8 cellular contexts compared by ENCODE assay signal in genomic region chr17:5486206-5487124, GRCh38. TPM values are rescaled to one million over a fixed set of nuclear protein-coding genes. Genes with fewer than 3 reads are reported as not detected.
DNase-seq lines count a peak whose midpoint lies in the region; ATAC-seq and TF ChIP-seq lines count a peak whose summit lies in the region.

Gene MIS12 (plus strand): TSS chr17:5486566. CDS start chr17:5488863, 2,297 bp downstream.

- peak in 1 of 2 donors; percentile 5 for TF ChIP-seq RAD21 in liver (IDR thresholded peaks at IDR 0.05)

- peak within 1 kb of the TSS; percentile 94 to 99 (median 98) for H3K4me3 ChIP-seq in liver (ENCODE audit: low read depth in 1 of 3, low read length in 3 of 3)

- H3K27ac ChIP-seq in C4-2B: peak within 1 kb of the TSS; percentile 89
- H3K27ac ChIP-seq in liver (ENCODE audit: low read depth in 1 of 2, low read length in 2 of 2): peak within 1 kb of the TSS; percentile 95

- H3K36me3 ChIP-seq in liver (ENCODE audit: control insufficient read depth in 4 of 4, insufficient read depth in 3 of 4, low read depth in 1 of 4, low read length in 3 of 4): peaks cover 6 to 41% (median 32%) of the 10 kb centered on the region in 4 donors

- no peaks in the 10 kb centered on the region for H3K9me3 ChIP-seq in liver (ENCODE audit: control insufficient read depth in 4 of 4, low read length in 3 of 4)

- ATAC-seq in GM19397 (IDR thresholded peaks at IDR 0.05; ENCODE audit: unreplicated experiment) (peak; percentile 74), HG03571 (IDR thresholded peaks at IDR 0.05; ENCODE audit: unreplicated experiment) (peak; percentile 86)

- no peaks in the 10 kb centered on the region for H3K27me3 ChIP-seq in liver (ENCODE audit: control insufficient read depth in 4 of 4, insufficient read depth in 4 of 4, low read length in 3 of 4)

- H3K9ac ChIP-seq in liver (ENCODE audit: low read depth in 1 of 2, low read length in 2 of 2): peak within 1 kb of the TSS; percentile 63 to 93

- under 1% methylated on average over 77 of the region's 77 CpGs for WGBS in liver

- DNase-seq in NCI-H82 (lab: John Stamatoyannopoulos, UW) (peak; percentile 100), dermis microvascular lymphatic vessel endothelial cell (ENCODE audit: low read depth in 2 of 2) (peak; percentile 96 to 99)
- DNase-seq in activated CD4-positive, alpha-beta T cell treated with anti-CD3 and anti-CD28 coated beads, Interleukin-2, amount 50 U/mL, for 48 hours: peak; percentile 97 to 98
- peak; percentile 99 for DNase-seq in stimulated activated CD4-positive, alpha-beta T cell treated with anti-CD3 and anti-CD28 coated beads, Interleukin-4, amount 100 ng/mL, for 24 hours

- H3K4me1 ChIP-seq in liver (ENCODE audit: control insufficient read depth in 4 of 4, insufficient read depth in 4 of 4, low read length in 3 of 4): peaks cover 4 to 28% (median 18%) of the 10 kb centered on the region in 4 donors

- TF ChIP-seq CTCF in C4-2B (conservative IDR thresholded peaks at IDR 0.05): no peak
- TF ChIP-seq CTCF in liver (IDR thresholded peaks at IDR 0.05; ENCODE audit: low read depth, low read length, missing input control): no peak

TF ChIP-seq in liver, 16 proteins besides CTCF, POLR2A, EP300 and RAD21:
- peak in 1 of 2 donors; percentile 6 for TF ChIP-seq HNF4A (conservative IDR thresholded peaks at IDR 0.05)
- TF ChIP-seq REST (IDR thresholded peaks at IDR 0.05): peak; percentile 48
- peak; percentile 75 to 93 for TF ChIP-seq GABPA (IDR thresholded peaks at IDR 0.05 in 1 of 2, conservative IDR thresholded peaks at IDR 0.05 in 1 of 2)
- peak; percentile 52 for TF ChIP-seq YY1 (IDR thresholded peaks at IDR 0.05)
- peak; percentile 48 for TF ChIP-seq MAX (IDR thresholded peaks at IDR 0.05)
- TF ChIP-seq EGR1 (IDR thresholded peaks at IDR 0.05; ENCODE audit: low read depth in 2 of 2): peak; percentile 17 to 29
- TF ChIP-seq RXRA (IDR thresholded peaks at IDR 0.05): no peak
- peak; percentile 83 for TF ChIP-seq SP1 (IDR thresholded peaks at IDR 0.05)
- TF ChIP-seq ZBTB33 (IDR thresholded peaks at IDR 0.05): peak; percentile 77
- TF ChIP-seq JUND (IDR thresholded peaks at IDR 0.05): peak in 1 of 2 donors; percentile 6
- TF ChIP-seq FOXA1 (IDR thresholded peaks at IDR 0.05): no peak
- peak; percentile 71 for TF ChIP-seq TAF1 (conservative IDR thresholded peaks at IDR 0.05)
- peak; percentile 70 for TF ChIP-seq NR2F2 (IDR thresholded peaks at IDR 0.05)
- no peak for TF ChIP-seq FOXA2 (IDR thresholded peaks at IDR 0.05)

RNA-seq across cellular contexts. Expression of gene MIS12, which starts in this region (rescaled TPM):
- total RNA-seq in dermis microvascular lymphatic vessel endothelial cell (13.1 and 17.2 TPM in 2 replicates), liver (10 to 100 TPM; 16.0 to 18.6 TPM)
- 1 to 10 TPM; 4.3 to 6.2 TPM for polyA plus RNA-seq in liver

Comparison
In these comparisons a context has a peak if more than half of its experiments do, and no peak if none do; other contexts are left out.
1. Peak in every context shown above with its lines: DNase-seq, ATAC-seq, H3K4me3 ChIP-seq and H3K27ac ChIP-seq.